ENCODE assay signal across 1 cellular context in genomic region chr3:5218815-5219214, GRCh38.
TF ChIP-seq lines count a peak whose summit lies in the region.

No MANE protein-coding gene starts in this region.

TF ChIP-seq in GM23338, 12 proteins besides CTCF, POLR2A, EP300 and RAD21 (continued from another document):
- TF ChIP-seq, protein P1, sequence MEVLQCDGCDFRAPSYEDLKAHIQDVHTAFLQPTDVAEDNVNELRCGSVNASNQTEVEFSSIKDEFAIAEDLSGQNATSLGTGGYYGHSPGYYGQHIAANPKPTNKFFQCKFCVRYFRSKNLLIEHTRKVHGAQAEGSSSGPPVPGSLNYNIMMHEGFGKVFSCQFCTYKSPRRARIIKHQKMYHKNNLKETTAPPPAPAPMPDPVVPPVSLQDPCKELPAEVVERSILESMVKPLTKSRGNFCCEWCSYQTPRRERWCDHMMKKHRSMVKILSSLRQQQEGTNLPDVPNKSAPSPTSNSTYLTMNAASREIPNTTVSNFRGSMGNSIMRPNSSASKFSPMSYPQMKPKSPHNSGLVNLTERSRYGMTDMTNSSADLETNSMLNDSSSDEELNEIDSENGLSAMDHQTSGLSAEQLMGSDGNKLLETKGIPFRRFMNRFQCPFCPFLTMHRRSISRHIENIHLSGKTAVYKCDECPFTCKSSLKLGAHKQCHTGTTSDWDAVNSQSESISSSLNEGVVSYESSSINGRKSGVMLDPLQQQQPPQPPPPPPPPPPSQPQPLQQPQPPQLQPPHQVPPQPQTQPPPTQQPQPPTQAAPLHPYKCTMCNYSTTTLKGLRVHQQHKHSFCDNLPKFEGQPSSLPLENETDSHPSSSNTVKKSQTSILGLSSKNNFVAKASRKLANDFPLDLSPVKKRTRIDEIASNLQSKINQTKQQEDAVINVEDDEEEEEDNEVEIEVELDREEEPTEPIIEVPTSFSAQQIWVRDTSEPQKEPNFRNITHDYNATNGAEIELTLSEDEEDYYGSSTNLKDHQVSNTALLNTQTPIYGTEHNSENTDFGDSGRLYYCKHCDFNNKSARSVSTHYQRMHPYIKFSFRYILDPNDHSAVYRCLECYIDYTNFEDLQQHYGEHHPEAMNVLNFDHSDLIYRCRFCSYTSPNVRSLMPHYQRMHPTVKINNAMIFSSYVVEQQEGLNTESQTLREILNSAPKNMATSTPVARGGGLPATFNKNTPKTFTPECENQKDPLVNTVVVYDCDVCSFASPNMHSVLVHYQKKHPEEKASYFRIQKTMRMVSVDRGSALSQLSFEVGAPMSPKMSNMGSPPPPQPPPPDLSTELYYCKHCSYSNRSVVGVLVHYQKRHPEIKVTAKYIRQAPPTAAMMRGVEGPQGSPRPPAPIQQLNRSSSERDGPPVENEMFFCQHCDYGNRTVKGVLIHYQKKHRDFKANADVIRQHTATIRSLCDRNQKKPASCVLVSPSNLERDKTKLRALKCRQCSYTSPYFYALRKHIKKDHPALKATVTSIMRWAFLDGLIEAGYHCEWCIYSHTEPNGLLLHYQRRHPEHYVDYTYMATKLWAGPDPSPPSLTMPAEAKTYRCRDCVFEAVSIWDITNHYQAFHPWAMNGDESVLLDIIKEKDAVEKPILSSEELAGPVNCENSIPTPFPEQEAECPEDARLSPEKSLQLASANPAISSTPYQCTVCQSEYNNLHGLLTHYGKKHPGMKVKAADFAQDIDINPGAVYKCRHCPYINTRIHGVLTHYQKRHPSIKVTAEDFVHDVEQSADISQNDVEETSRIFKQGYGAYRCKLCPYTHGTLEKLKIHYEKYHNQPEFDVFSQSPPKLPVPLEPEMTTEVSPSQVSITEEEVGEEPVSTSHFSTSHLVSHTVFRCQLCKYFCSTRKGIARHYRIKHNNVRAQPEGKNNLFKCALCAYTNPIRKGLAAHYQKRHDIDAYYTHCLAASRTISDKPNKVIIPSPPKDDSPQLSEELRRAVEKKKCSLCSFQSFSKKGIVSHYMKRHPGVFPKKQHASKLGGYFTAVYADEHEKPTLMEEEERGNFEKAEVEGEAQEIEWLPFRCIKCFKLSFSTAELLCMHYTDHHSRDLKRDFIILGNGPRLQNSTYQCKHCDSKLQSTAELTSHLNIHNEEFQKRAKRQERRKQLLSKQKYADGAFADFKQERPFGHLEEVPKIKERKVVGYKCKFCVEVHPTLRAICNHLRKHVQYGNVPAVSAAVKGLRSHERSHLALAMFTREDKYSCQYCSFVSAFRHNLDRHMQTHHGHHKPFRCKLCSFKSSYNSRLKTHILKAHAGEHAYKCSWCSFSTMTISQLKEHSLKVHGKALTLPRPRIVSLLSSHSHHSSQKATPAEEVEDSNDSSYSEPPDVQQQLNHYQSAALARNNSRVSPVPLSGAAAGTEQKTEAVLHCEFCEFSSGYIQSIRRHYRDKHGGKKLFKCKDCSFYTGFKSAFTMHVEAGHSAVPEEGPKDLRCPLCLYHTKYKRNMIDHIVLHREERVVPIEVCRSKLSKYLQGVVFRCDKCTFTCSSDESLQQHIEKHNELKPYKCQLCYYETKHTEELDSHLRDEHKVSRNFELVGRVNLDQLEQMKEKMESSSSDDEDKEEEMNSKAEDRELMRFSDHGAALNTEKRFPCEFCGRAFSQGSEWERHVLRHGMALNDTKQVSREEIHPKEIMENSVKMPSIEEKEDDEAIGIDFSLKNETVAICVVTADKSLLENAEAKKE (CRISPR knock-in tag; IDR thresholded peaks at IDR 0.05) = no peak
- TF ChIP-seq STAT1 (IDR thresholded peaks at IDR 0.05; ENCODE audit: unreplicated experiment) (no peak), POLR2AphosphoS5 (IDR thresholded peaks at IDR 0.05; ENCODE audit: low read depth) (no peak), ETS1 (IDR thresholded peaks at IDR 0.05) (no peak), EZH2phosphoT487 (IDR thresholded peaks at IDR 0.05; ENCODE audit: unreplicated experiment) (no peak)
TF ChIP-seq in GM23338: peak in this region for 0.
